ENCODE assay signal across 19 cellular contexts in genomic region chr1:181084606-181084969, GRCh38. TPM values are rescaled to one million over a fixed set of nuclear protein-coding genes. Genes with fewer than 3 reads are reported as not detected.
A peak's percentile ranks its signal among the peaks of the same experiment; 100 is the strongest.
DNase-seq lines count a peak whose midpoint lies in the region; ATAC-seq, FAIRE-seq and TF ChIP-seq lines count a peak whose summit lies in the region.
"Had no signal": no experiment of that assay in that cellular context is flagged by ENCODE, and none has a peak within 500 bp of the region (broad histone marks: within the 10 kb centered on the region; RNA-seq: fewer than 3 reads in every experiment).

No MANE protein-coding gene starts in this region.

- peaks cover 12% of the 10 kb centered on the region for H3K27me3 Mint-ChIP-seq in activated CD4-positive, alpha-beta T cell treated with anti-CD3 and anti-CD28 coated beads, Interleukin-2, amount 10 ng/mL, durations not matched to agents 24 days and 14 days
- no peaks in the 10 kb centered on the region for H3K27me3 Mint-ChIP-seq in naive thymus-derived CD8-positive, alpha-beta T cell
- H3K27me3 Mint-ChIP-seq: stimulated activated naive CD8-positive, alpha-beta T cell treated with anti-CD3 and anti-CD28 coated beads, Interleukin-15, Interleukin-2, amounts not matched to agents 100 ng/mL and 50 ng/mL, for 24 hours had no signal

- H3K9ac ChIP-seq in HCT116 (ENCODE audit: low read length), result no peak overlapping the region
- no peak overlapping the region for H3K9ac ChIP-seq in K562 (ENCODE audit: insufficient read depth in 1 of 2, low read depth in 2 of 2, low read length in 2 of 2)

- CTCF ChIA-PET in HCT116 (lab: Charles Lee) (interaction anchor here (0.8 to 2.2 kb wide), 8 partner anchors 9 to 203 kb away, joined by 3 to 40 read pairs (median 6); no protein-coding TSS in a partner anchor), K562 (lab: Yijun Ruan, JAX; ENCODE audit: low intra/inter-chr PET ratio) (interaction anchor here (0.6 to 2.5 kb wide), 5 partner anchors 58 to 390 kb away, joined by 3 to 22 read pairs (median 7); no protein-coding TSS in a partner anchor)

- H4K20me1 ChIP-seq in HCT116 (ENCODE audit: insufficient read depth) (no peaks in the 10 kb centered on the region), K562 (replicated peaks; ENCODE audit: control insufficient read depth, insufficient read depth, low read length) (peaks cover 1% of the 10 kb centered on the region; the same call in 1 of the 2 replicates)

- H3K4me2 ChIP-seq in HCT116 (ENCODE audit: low read length), result peak overlapping the region; percentile 38
- no peak overlapping the region for H3K4me2 ChIP-seq in K562 (ENCODE audit: insufficient read depth, low read length)

- TF ChIP-seq RAD21 in HCT116 (IDR thresholded peaks at IDR 0.05; ENCODE audit: low read depth) (no peak), K562 (CRISPR knock-in tag; conservative IDR thresholded peaks at IDR 0.05 in 1 of 2, IDR thresholded peaks at IDR 0.05 in 1 of 2) (no peak)

- H3K36me3 ChIP-seq in HCT116 (ENCODE audit: control insufficient read depth in 1 of 2, insufficient read depth in 2 of 2, low read length in 2 of 2) (no peaks in the 10 kb centered on the region), K562 (ENCODE audit: control insufficient read depth, insufficient read depth, low read length) (no peaks in the 10 kb centered on the region), psoas muscle (ENCODE audit: insufficient read depth in 1 of 2, low read depth in 1 of 2) (no peaks in the 10 kb centered on the region), ovary (no peaks in the 10 kb centered on the region)
- H3K36me3 ChIP-seq: lower lobe of right lung had no signal

- H3K79me2 ChIP-seq in HCT116 (ENCODE audit: insufficient read depth, low read length), result peaks cover 10% of the 10 kb centered on the region
- peaks cover 14% of the 10 kb centered on the region for H3K79me2 ChIP-seq in K562 (ENCODE audit: control insufficient read depth, insufficient read depth, low read length)

- intact Hi-C loops in activated CD4-positive, alpha-beta T cell treated with anti-CD3 and anti-CD28 coated beads, Interleukin-2, amount 10 ng/mL, durations not matched to agents 24 days and 14 days (cut with micrococcal nuclease), result loop anchor here (1.0 kb wide), 2 partner anchors 58 to 82 kb away; no protein-coding TSS in a partner anchor
- intact Hi-C loops in HCT116 (cut with micrococcal nuclease), result loop anchor here (1.0 to 5.0 kb wide), 2 partner anchors 47 to 58 kb away; no protein-coding TSS in a partner anchor
- intact Hi-C loops in K562 (cut with micrococcal nuclease), result loop anchor here (1.0 to 10.0 kb wide), 5 partner anchors 46 to 340 kb away; no protein-coding TSS in a partner anchor
- intact Hi-C loops in psoas muscle (cut with DNase I), result loop anchor here (1.0 to 10.0 kb wide), 3 partner anchors 22 to 200 kb away; no protein-coding TSS in a partner anchor
- intact Hi-C loops in ovary (cut with DNase I), result no loop called here

- no peak overlapping the region for H3K27ac Mint-ChIP-seq in activated CD4-positive, alpha-beta T cell treated with anti-CD3 and anti-CD28 coated beads, Interleukin-2, amount 10 ng/mL, durations not matched to agents 24 days and 14 days
- H3K27ac Mint-ChIP-seq in naive thymus-derived CD8-positive, alpha-beta T cell, result no peak overlapping the region
- H3K27ac Mint-ChIP-seq: activated naive CD4-positive, alpha-beta T cell treated with anti-CD3 and anti-CD28 coated beads, Interleukin-2, amount 10 ng/mL, durations not matched to agents 7 days and 5 days; H9; natural killer cell treated with Interleukin-12 subunit alpha and Interleukin-12 subunit beta and Interleukin-15 and Interleukin-18, amount 100 ng/mL, for 72 hours; stimulated activated naive CD8-positive, alpha-beta T cell treated with anti-CD3 and anti-CD28 coated beads, Interleukin-15, Interleukin-2, amounts not matched to agents 100 ng/mL and 50 ng/mL, for 24 hours had no signal

- POLR2A ChIA-PET in HCT116 (lab: Charles Lee) (interaction anchor here (0.8 to 1.8 kb wide), 4 partner anchors 11 to 57 kb away, joined by 3 to 9 read pairs (median 6); no protein-coding TSS in a partner anchor), K562 (lab: Yijun Ruan, JAX) (interaction anchor here (0.5 to 1.2 kb wide), 7 partner anchors 10 to 1366 kb away, joined by 3 to 6 read pairs (median 4); no protein-coding TSS in a partner anchor)
- POLR2A ChIA-PET in naive thymus-derived CD8-positive, alpha-beta T cell (lab: Charles Lee), result interaction anchor here (1.3 to 1.5 kb wide), 3 partner anchors 56 to 65 kb away, joined by 3 to 15 read pairs (median 6); no protein-coding TSS in a partner anchor

- ATAC-seq in HCT116 (no peak), K562 (no peak), psoas muscle (no peak)
- no peak for ATAC-seq in naive thymus-derived CD8-positive, alpha-beta T cell

- TF ChIP-seq CTCF in HCT116 (IDR thresholded peaks at IDR 0.05 in 2 of 3, conservative IDR thresholded peaks at IDR 0.05 in 1 of 3; ENCODE audit: borderline replicate concordance in 1 of 3, insufficient read depth in 1 of 3, low read depth in 2 of 3, low read length in 2 of 3) (no peak), K562 (IDR thresholded peaks at IDR 0.05 in 2 of 3, conservative IDR thresholded peaks at IDR 0.05 in 1 of 3; ENCODE audit: insufficient read depth in 2 of 3, low read depth in 1 of 3, low read length in 3 of 3) (no peak), psoas muscle (IDR thresholded peaks at IDR 0.05) (no peak), ovary (IDR thresholded peaks at IDR 0.05) (no peak)

- RAD21 ChIA-PET in HCT116 (lab: Charles Lee; ENCODE audit: low non-redundant PET in 1 of 2, low total read pairs in 2 of 2, uncharacterized antibody in 2 of 2, unreplicated experiment in 2 of 2), result interaction anchor here (1.3 to 2.3 kb wide), 2 partner anchors 57 to 58 kb away, joined by 16 read pairs; no protein-coding TSS in a partner anchor

- peak overlapping the region; percentile 2 for H3K4me3 Mint-ChIP-seq in activated CD4-positive, alpha-beta T cell treated with anti-CD3 and anti-CD28 coated beads, Interleukin-2, amount 10 ng/mL, durations not matched to agents 24 days and 14 days
- H3K4me3 Mint-ChIP-seq in naive thymus-derived CD8-positive, alpha-beta T cell, result no peak overlapping the region
- H3K4me3 Mint-ChIP-seq: activated naive CD4-positive, alpha-beta T cell treated with anti-CD3 and anti-CD28 coated beads, Interleukin-2, amount 10 ng/mL, durations not matched to agents 7 days and 5 days; H9; natural killer cell treated with Interleukin-12 subunit alpha and Interleukin-12 subunit beta and Interleukin-15 and Interleukin-18, amount 100 ng/mL, for 72 hours; stimulated activated naive CD8-positive, alpha-beta T cell treated with anti-CD3 and anti-CD28 coated beads, Interleukin-15, Interleukin-2, amounts not matched to agents 100 ng/mL and 50 ng/mL, for 24 hours had no signal

- H3K4me1 Mint-ChIP-seq in activated CD4-positive, alpha-beta T cell treated with anti-CD3 and anti-CD28 coated beads, Interleukin-2, amount 10 ng/mL, durations not matched to agents 24 days and 14 days, result peaks cover 31% of the 10 kb centered on the region
- peaks cover 5 to 26% (median 17%) of the 10 kb centered on the region in 4 donors for H3K4me1 Mint-ChIP-seq in naive thymus-derived CD8-positive, alpha-beta T cell

- H3K27ac ChIP-seq in HCT116 (ENCODE audit: low read depth, low read length) (no peak overlapping the region), K562 (ENCODE audit: extremely low read depth, low read depth, low read length) (no peak overlapping the region), psoas muscle (peak overlapping the region; percentile 54), ovary (no peak overlapping the region)
- H3K27ac ChIP-seq: lower lobe of right lung, skin epidermis, testis had no signal

- no peaks in the 10 kb centered on the region for H3K9me1 ChIP-seq in K562 (ENCODE audit: control insufficient read depth, insufficient read depth, low read length)

- H3K36me3 Mint-ChIP-seq in activated CD4-positive, alpha-beta T cell treated with anti-CD3 and anti-CD28 coated beads, Interleukin-2, amount 10 ng/mL, durations not matched to agents 24 days and 14 days (ENCODE audit: low read depth), result peaks cover 5% of the 10 kb centered on the region
- no peaks in the 10 kb centered on the region for H3K36me3 Mint-ChIP-seq in naive thymus-derived CD8-positive, alpha-beta T cell

- in situ Hi-C loops in K562 (cut with MboI), result loop anchor here (5.0 kb wide), 1 partner anchor 58 kb away; no protein-coding TSS in a partner anchor

- no TSS peak for BruUV-seq in HCT116 (replicated peaks; lab: Mats Ljungman, UMichigan)
- BruUV-seq in K562 (replicated peaks; lab: Mats Ljungman, UMichigan), result no TSS peak

- no peak overlapping the region for H3K4me3 ChIP-seq in HCT116 (replicated peaks in 1 of 2; ENCODE audit: low read depth in 1 of 2, low read length in 2 of 2)
- H3K4me3 ChIP-seq in K562, result no peak overlapping the region
- H3K4me3 ChIP-seq in psoas muscle, result no peak overlapping the region
- no peak overlapping the region for H3K4me3 ChIP-seq in ovary
- H3K4me3 ChIP-seq: lower lobe of right lung, skin epidermis, testis had no signal

- H3K9me2 ChIP-seq in HCT116 (ENCODE audit: insufficient read depth), result no peaks in the 10 kb centered on the region

- H3K27me3 ChIP-seq in HCT116 (ENCODE audit: insufficient read depth, low read length) (no peaks in the 10 kb centered on the region), K562 (ENCODE audit: control insufficient read depth in 2 of 2, insufficient read depth in 2 of 2, low read length in 2 of 2) (no peaks in the 10 kb centered on the region), psoas muscle (ENCODE audit: insufficient read depth in 3 of 3, low read length in 2 of 3) (no peaks in the 10 kb centered on the region), ovary (no peaks in the 10 kb centered on the region)
- H3K27me3 ChIP-seq: testis had no signal

- no peak for FAIRE-seq in K562 (lab: Jason Lieb, UNC)

- H3K4me1 ChIP-seq in HCT116 (ENCODE audit: control insufficient read depth in 1 of 2, insufficient read depth in 2 of 2, low read length in 2 of 2) (peaks cover 14 to 32% of the 10 kb centered on the region in 2 experiments), K562 (replicated peaks in 1 of 2; ENCODE audit: control insufficient read depth in 2 of 2, insufficient read depth in 2 of 2, low read length in 2 of 2) (peaks cover 16 to 20% of the 10 kb centered on the region in 2 experiments; a peak in 4 of 5 replicates), psoas muscle (peaks cover 14% of the 10 kb centered on the region), ovary (ENCODE audit: insufficient read depth) (no peaks in the 10 kb centered on the region)
- H3K4me1 ChIP-seq: testis had no signal

- H2AFZ ChIP-seq in HCT116 (ENCODE audit: low read depth, low read length, poor library complexity, severe bottlenecking) (peak overlapping the region; percentile 87), K562 (ENCODE audit: low read depth, low read length) (no peak overlapping the region)

- no peaks in the 10 kb centered on the region for H3K9me3 ChIP-seq in HCT116 (ENCODE audit: control insufficient read depth in 1 of 2, insufficient read depth in 1 of 2, low read depth in 1 of 2, low read length in 2 of 2)
- no peaks in the 10 kb centered on the region for H3K9me3 ChIP-seq in K562 (replicated peaks; ENCODE audit: control insufficient read depth, insufficient read depth, low read depth, low read length)
- no peaks in the 10 kb centered on the region for H3K9me3 ChIP-seq in psoas muscle
- no peaks in the 10 kb centered on the region for H3K9me3 ChIP-seq in ovary
- H3K9me3 ChIP-seq: lower lobe of right lung, testis had no signal

- 40% methylated on average over 4 of the region's 4 CpGs for WGBS in K562 (ENCODE audit: insufficient coverage, low coverage, missing lambda C conversion rate)
- 57 to 74% (median 63%) methylated on average over 4 of the region's 4 CpGs for WGBS in psoas muscle, 3 donors
- WGBS in ovary, 3 donors, result 38 to 47% (median 46%) methylated on average over 4 of the region's 4 CpGs

- TF ChIP-seq EP300 in K562 (IDR thresholded peaks at IDR 0.05; ENCODE audit: low read length) (no peak), ovary (IDR thresholded peaks at IDR 0.05) (no peak)

- no peaks in the 10 kb centered on the region for H3K9me3 Mint-ChIP-seq in activated CD4-positive, alpha-beta T cell treated with anti-CD3 and anti-CD28 coated beads, Interleukin-2, amount 10 ng/mL, durations not matched to agents 24 days and 14 days
- no peaks in the 10 kb centered on the region for H3K9me3 Mint-ChIP-seq in naive thymus-derived CD8-positive, alpha-beta T cell
- H3K9me3 Mint-ChIP-seq: activated naive CD4-positive, alpha-beta T cell treated with anti-CD3 and anti-CD28 coated beads, Interleukin-2, amount 10 ng/mL, durations not matched to agents 7 days and 5 days; H9; natural killer cell treated with Interleukin-12 subunit alpha and Interleukin-12 subunit beta and Interleukin-15 and Interleukin-18, amount 100 ng/mL, for 72 hours; stimulated activated naive CD8-positive, alpha-beta T cell treated with anti-CD3 and anti-CD28 coated beads, Interleukin-15, Interleukin-2, amounts not matched to agents 100 ng/mL and 50 ng/mL, for 24 hours had no signal

- DNase-seq in activated CD4-positive, alpha-beta T cell treated with anti-CD3 and anti-CD28 coated beads, Interleukin-2, amount 10 ng/mL, durations not matched to agents 24 days and 14 days, result no peak
- DNase-seq in activated CD4-positive, alpha-beta T cell treated with anti-CD3 and anti-CD28 coated beads for 48 hours, result no peak
- no peak for DNase-seq in HCT116 (ENCODE audit: low read depth, low spot score)
- DNase-seq in K562 (ENCODE audit: extremely low read depth in 1 of 4, low spot score in 3 of 4), result no peak
- no peak for DNase-seq in psoas muscle
- no peak for DNase-seq in NCI-H526 treated with DMSO at 0.1 percent for 48 hours (lab: John Stamatoyannopoulos, UW)
- DNase-seq in naive thymus-derived CD8-positive, alpha-beta T cell, result no peak
- no peak for DNase-seq in ovary
- DNase-seq: hippocampal formation, NCI-H1436, NCI-H2107, retina had no signal

- TF ChIP-seq POLR2A in HCT116 (IDR thresholded peaks at IDR 0.05; ENCODE audit: borderline replicate concordance, extremely low read depth, insufficient read depth, insufficient read length) (no peak), K562 (conservative IDR thresholded peaks at IDR 0.05) (no peak), ovary (IDR thresholded peaks at IDR 0.05) (no peak)

RNA-seq across cellular contexts. Expression of gene IER5, which starts 3.9 kb away (rescaled TPM):
- total RNA-seq in activated CD4-positive, alpha-beta T cell treated with anti-CD3 and anti-CD28 coated beads, Interleukin-2, amount 10 ng/mL, durations not matched to agents 24 days and 14 days, result 48.3 and 48.6 TPM in 2 replicates
- total RNA-seq in HCT116 (2021; ENCODE audit: unreplicated experiment) (30.5 TPM), K562 (2014; rRNA removed) (32.1 and 33.1 TPM in 2 replicates), K562 (2014; rRNA removed; fragmentation: Illumina TruSeq; extraction: Trizol) (9.9 and 10.9 TPM in 2 replicates), K562 (2015; rRNA removed; fragmentation: Illumina TruSeq; extraction: Trizol) (14.1 and 14.6 TPM in 2 replicates), K562 (2021) (29.8 and 30.4 TPM in 2 replicates), psoas muscle (100 to 1,000 TPM in 1 of 4 donors, 10 to 100 TPM in 3; 19.9 to 110 (median 48.6) TPM), ovary (10 to 100 TPM in 1 of 7 donors, 1 to 10 TPM in 6; 2.7 to 43.4 (median 6.8) TPM)
- polyA plus RNA-seq in HCT116 (2012), result 19.3 and 20.5 TPM in 2 replicates
- 21.5 and 24.6 TPM in 2 replicates for total RNA-seq in K562 (2011; cell fraction: chromatin; rRNA removed; ENCODE audit: low replicate concordance)
- total RNA-seq in K562 (2011; cell fraction: nucleolus; rRNA removed), result 27.5 and 31.9 TPM in 2 replicates
- total RNA-seq in K562 (2011; cell fraction: nucleoplasm; rRNA removed), result 26.3 and 27.0 TPM in 2 replicates
- polyA plus RNA-seq in K562 (2011; rRNA removed) (11.5 and 13.9 TPM in 2 replicates), K562 (2014; fragmentation: Illumina TruSeq; extraction: Trizol) (12.0 and 12.6 TPM in 2 replicates), K562 (2014; fragmentation: Nextera tagmentation; extraction: Ambion mirVana) (1 to 10 TPM; 2.4 to 2.5 TPM), K562 (2014; rRNA removed) (25.0 and 25.7 TPM in 2 replicates), psoas muscle (10 to 100 TPM; 22.8 to 47.5 (median 33.1) TPM), ovary (1 to 10 TPM; 2.5 to 5.7 TPM)
- polyA plus RNA-seq in K562 (2011; cell fraction: cytosol; rRNA removed), result 9.5 and 16.6 TPM in 2 replicates
- polyA plus RNA-seq in K562 (2011; cell fraction: nucleus; rRNA removed), result 19.1 and 21.0 TPM in 2 replicates
- polyA plus RNA-seq in K562 (2012), result 18.7 and 22.8 TPM in 2 replicates
- 10.3 and 13.4 TPM in 2 replicates for polyA minus RNA-seq in K562 (2011; rRNA and poly(A)+ RNA removed)
- polyA minus RNA-seq in K562 (2011; cell fraction: cytosol; rRNA and poly(A)+ RNA removed), result 12.1 and 13.3 TPM in 2 replicates
- polyA minus RNA-seq in K562 (2011; cell fraction: nucleus; rRNA and poly(A)+ RNA removed), result 21.1 and 33.3 TPM in 2 replicates
- 10 to 100 TPM; 18.7 to 19.6 TPM for total RNA-seq in naive thymus-derived CD8-positive, alpha-beta T cell
- 1 to 10 TPM; 2.5 to 9.4 (median 8.3) TPM for polyA plus RNA-seq in naive thymus-derived CD8-positive, alpha-beta T cell

RNA-seq across cellular contexts. Expression of gene MR1, which starts 50.8 kb away (rescaled TPM):
- 14.6 and 16.2 TPM in 2 replicates for total RNA-seq in activated CD4-positive, alpha-beta T cell treated with anti-CD3 and anti-CD28 coated beads, Interleukin-2, amount 10 ng/mL, durations not matched to agents 24 days and 14 days
- total RNA-seq in HCT116 (2021; ENCODE audit: unreplicated experiment) (6.6 TPM), K562 (2014; rRNA removed) (8.7 and 9.7 TPM in 2 replicates), K562 (2014; rRNA removed; fragmentation: Illumina TruSeq; extraction: Trizol) (13.6 and 17.0 TPM in 2 replicates), K562 (2015; rRNA removed; fragmentation: Illumina TruSeq; extraction: Trizol) (14.1 and 17.1 TPM in 2 replicates), K562 (2021) (9.7 and 10.4 TPM in 2 replicates), psoas muscle (1 to 10 TPM; 2.0 to 3.0 (median 2.6) TPM), ovary (10 to 100 TPM in 6 of 7 donors, 1 to 10 TPM in 1; 7.4 to 21.5 (median 15.5) TPM)
- polyA plus RNA-seq in HCT116 (2012), result 5.4 and 6.1 TPM in 2 replicates
- total RNA-seq in K562 (2011; cell fraction: chromatin; rRNA removed; ENCODE audit: low replicate concordance), result 22.3 and 22.5 TPM in 2 replicates
- 18.4 and 20.3 TPM in 2 replicates for total RNA-seq in K562 (2011; cell fraction: nucleolus; rRNA removed)
- 21.1 and 25.2 TPM in 2 replicates for total RNA-seq in K562 (2011; cell fraction: nucleoplasm; rRNA removed)
- polyA plus RNA-seq in K562 (2011; rRNA removed) (13.1 and 21.7 TPM in 2 replicates), K562 (2014; fragmentation: Illumina TruSeq; extraction: Trizol) (16.9 and 18.5 TPM in 2 replicates), K562 (2014; fragmentation: Nextera tagmentation; extraction: Ambion mirVana) (10 to 100 TPM; 15.6 to 19.8 TPM), K562 (2014; rRNA removed) (11.3 and 11.9 TPM in 2 replicates), psoas muscle (under 1 TPM; 0.70 to 0.90 (median 0.84) TPM), ovary (10 to 100 TPM in 1 of 2 donors, 1 to 10 TPM in 1; 6.9 to 53.6 TPM)
- 10.9 and 14.9 TPM in 2 replicates for polyA plus RNA-seq in K562 (2011; cell fraction: cytosol; rRNA removed)
- polyA plus RNA-seq in K562 (2011; cell fraction: nucleus; rRNA removed), result 6.1 and 10.3 TPM in 2 replicates
- 12.3 and 24.7 TPM in 2 replicates for polyA plus RNA-seq in K562 (2012)
- 9.1 and 12.0 TPM in 2 replicates for polyA minus RNA-seq in K562 (2011; rRNA and poly(A)+ RNA removed)
- 2.0 and 7.4 TPM in 2 replicates for polyA minus RNA-seq in K562 (2011; cell fraction: cytosol; rRNA and poly(A)+ RNA removed)
- polyA minus RNA-seq in K562 (2011; cell fraction: nucleus; rRNA and poly(A)+ RNA removed), result 6.5 and 6.6 TPM in 2 replicates
- total RNA-seq in naive thymus-derived CD8-positive, alpha-beta T cell, result 10 to 100 TPM; 26.5 to 28.8 TPM
- polyA plus RNA-seq in naive thymus-derived CD8-positive, alpha-beta T cell, result 10 to 100 TPM; 27.8 to 35.5 (median 33.4) TPM

Comparison
In these comparisons a context has a peak if more than half of its experiments do, and no peak if none do; other contexts are left out.
1. intact Hi-C loops: an anchor here in activated CD4-positive, alpha-beta T cell treated with anti-CD3 and anti-CD28 coated beads, Interleukin-2, amount 10 ng/mL, durations not matched to agents 24 days and 14 days (1.0 kb wide), HCT116 (1.0 to 5.0 kb wide), K562 (1.0 to 10.0 kb wide) and psoas muscle (1.0 to 10.0 kb wide); none called in ovary.